8 cellular contexts compared by ENCODE assay signal in the genomic region with DNA sequence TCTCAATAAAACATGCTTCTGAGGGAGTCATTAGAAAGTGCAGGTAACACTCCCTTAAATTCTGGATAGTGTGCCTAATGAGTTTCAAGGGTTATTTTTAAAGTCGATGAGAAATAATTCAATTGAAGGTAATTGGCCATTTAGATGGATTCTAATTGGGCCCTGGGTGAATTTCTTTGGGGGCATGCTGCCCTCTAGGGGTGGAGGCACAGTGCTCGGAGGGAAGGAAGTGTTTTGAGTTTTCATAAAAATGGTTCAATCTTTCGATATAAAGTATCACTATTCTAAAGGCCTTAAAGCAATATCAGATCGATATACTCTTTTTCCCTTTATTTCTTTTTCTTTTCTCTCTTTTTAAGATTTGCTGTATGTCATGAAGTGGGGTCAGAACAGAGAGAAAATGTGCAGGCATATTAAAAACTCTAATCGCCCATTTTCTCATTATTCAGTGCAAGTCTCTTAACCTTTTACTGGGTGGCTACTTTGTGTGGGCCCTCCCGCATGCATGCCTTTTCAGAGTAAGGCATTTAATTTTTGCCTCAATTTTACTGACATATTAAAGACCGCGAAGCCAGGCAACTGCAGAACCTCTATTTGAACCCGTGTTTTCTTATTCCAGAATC. TPM values are rescaled to one million over a fixed set of nuclear protein-coding genes. Genes with fewer than 3 reads are reported as not detected.
DNase-seq lines count a peak whose midpoint lies in the region; ATAC-seq and TF ChIP-seq lines count a peak whose summit lies in the region.

No MANE protein-coding gene starts in this region.

- TF ChIP-seq CTCF in AG10803 (conservative IDR thresholded peaks at IDR 0.05; ENCODE audit: low read length) (peak; percentile 86), GM12875 (IDR thresholded peaks at IDR 0.05; ENCODE audit: borderline replicate concordance, insufficient read depth, low read depth, low read length) (peak; percentile 74)

- POLR2A ChIA-PET in naive thymus-derived CD8-positive, alpha-beta T cell (lab: Charles Lee), result no interaction called here

- no peak overlapping the region for H3K4me3 Mint-ChIP-seq in activated naive CD8-positive, alpha-beta T cell treated with anti-CD3 and anti-CD28 coated beads for 36 hours
- no peak overlapping the region for H3K4me3 Mint-ChIP-seq in effector memory CD8-positive, alpha-beta T cell
- H3K4me3 Mint-ChIP-seq in naive thymus-derived CD8-positive, alpha-beta T cell, result no peak overlapping the region

- peaks cover 2% of the 10 kb centered on the region for H3K4me1 Mint-ChIP-seq in activated naive CD8-positive, alpha-beta T cell treated with anti-CD3 and anti-CD28 coated beads for 36 hours
- peaks cover 0 to 6% of the 10 kb centered on the region in 2 donors for H3K4me1 Mint-ChIP-seq in effector memory CD8-positive, alpha-beta T cell (ENCODE audit: low read depth in 2 of 2)
- no peaks in the 10 kb centered on the region for H3K4me1 Mint-ChIP-seq in naive thymus-derived CD8-positive, alpha-beta T cell

- H3K4me3 ChIP-seq in AG10803 (ENCODE audit: low read length) (no peak overlapping the region), GM12875 (ENCODE audit: low read depth, low read length) (no peak overlapping the region)

- H3K9me3 Mint-ChIP-seq in activated naive CD8-positive, alpha-beta T cell treated with anti-CD3 and anti-CD28 coated beads for 36 hours, result no peaks in the 10 kb centered on the region
- peaks cover 0 to 2% of the 10 kb centered on the region in 2 donors for H3K9me3 Mint-ChIP-seq in effector memory CD8-positive, alpha-beta T cell
- H3K9me3 Mint-ChIP-seq in naive thymus-derived CD8-positive, alpha-beta T cell, result no peaks in the 10 kb centered on the region

- ATAC-seq in effector memory CD8-positive, alpha-beta T cell (replicated peaks), result no peak
- no peak for ATAC-seq in naive thymus-derived CD8-positive, alpha-beta T cell

- no peak overlapping the region for H3K27ac Mint-ChIP-seq in activated naive CD8-positive, alpha-beta T cell treated with anti-CD3 and anti-CD28 coated beads for 36 hours
- H3K27ac Mint-ChIP-seq in effector memory CD8-positive, alpha-beta T cell, result no peak overlapping the region
- no peak overlapping the region for H3K27ac Mint-ChIP-seq in naive thymus-derived CD8-positive, alpha-beta T cell

- H3K27me3 Mint-ChIP-seq in activated naive CD8-positive, alpha-beta T cell treated with anti-CD3 and anti-CD28 coated beads for 36 hours, result peaks cover 16% of the 10 kb centered on the region
- peaks cover 20 to 25% of the 10 kb centered on the region in 2 donors for H3K27me3 Mint-ChIP-seq in effector memory CD8-positive, alpha-beta T cell
- H3K27me3 Mint-ChIP-seq in naive thymus-derived CD8-positive, alpha-beta T cell, result peaks cover 9 to 26% (median 13%) of the 10 kb centered on the region in 5 donors

- H3K36me3 Mint-ChIP-seq in activated naive CD8-positive, alpha-beta T cell treated with anti-CD3 and anti-CD28 coated beads for 36 hours, result no peaks in the 10 kb centered on the region
- H3K36me3 Mint-ChIP-seq in effector memory CD8-positive, alpha-beta T cell (ENCODE audit: insufficient read depth), result no peaks in the 10 kb centered on the region
- no peaks in the 10 kb centered on the region for H3K36me3 Mint-ChIP-seq in naive thymus-derived CD8-positive, alpha-beta T cell

- peak; percentile 11 for DNase-seq in AG10803 (ENCODE audit: low read depth)
- DNase-seq in NCI-H1694 treated with DMSO at 0.1 percent for 48 hours (lab: John Stamatoyannopoulos, UW), result peak; percentile 20
- peak; percentile 26 for DNase-seq in activated naive CD8-positive, alpha-beta T cell treated with anti-CD3 and anti-CD28 coated beads for 36 hours
- DNase-seq in kidney tubule cell (ENCODE audit: low spot score), result peak; percentile 19
- DNase-seq in dedifferentiated amniotic fluid mesenchymal stem cell (ENCODE audit: extremely low spot score), result no peak
- DNase-seq in effector memory CD8-positive, alpha-beta T cell, result no peak
- no peak for DNase-seq in naive thymus-derived CD8-positive, alpha-beta T cell

RNA-seq across cellular contexts. Expression of gene NKX2-8, which starts 25.5 kb away (rescaled TPM):
- total RNA-seq in activated naive CD8-positive, alpha-beta T cell treated with anti-CD3 and anti-CD28 coated beads for 36 hours, result not detected
- not detected for total RNA-seq in naive thymus-derived CD8-positive, alpha-beta T cell
- not detected for polyA plus RNA-seq in naive thymus-derived CD8-positive, alpha-beta T cell

RNA-seq across cellular contexts. Expression of gene NKX2-1, which starts 36.9 kb away (rescaled TPM):
- total RNA-seq in activated naive CD8-positive, alpha-beta T cell treated with anti-CD3 and anti-CD28 coated beads for 36 hours, result not detected
- not detected for total RNA-seq in naive thymus-derived CD8-positive, alpha-beta T cell
- not detected for polyA plus RNA-seq in naive thymus-derived CD8-positive, alpha-beta T cell

Comparison
In these comparisons a context has a peak if more than half of its experiments do, and no peak if none do; other contexts are left out.
1. DNase-seq: peak in AG10803 (single experiment), NCI-H1694 treated with DMSO at 0.1 percent for 48 hours (single experiment), activated naive CD8-positive, alpha-beta T cell treated with anti-CD3 and anti-CD28 coated beads for 36 hours (single experiment) and kidney tubule cell (single experiment); none in dedifferentiated amniotic fluid mesenchymal stem cell (single experiment), effector memory CD8-positive, alpha-beta T cell (0 of 3) and naive thymus-derived CD8-positive, alpha-beta T cell (0 of 10).